Comparison of ENCODE assay signal across 17 cellular contexts in the genomic region with DNA sequence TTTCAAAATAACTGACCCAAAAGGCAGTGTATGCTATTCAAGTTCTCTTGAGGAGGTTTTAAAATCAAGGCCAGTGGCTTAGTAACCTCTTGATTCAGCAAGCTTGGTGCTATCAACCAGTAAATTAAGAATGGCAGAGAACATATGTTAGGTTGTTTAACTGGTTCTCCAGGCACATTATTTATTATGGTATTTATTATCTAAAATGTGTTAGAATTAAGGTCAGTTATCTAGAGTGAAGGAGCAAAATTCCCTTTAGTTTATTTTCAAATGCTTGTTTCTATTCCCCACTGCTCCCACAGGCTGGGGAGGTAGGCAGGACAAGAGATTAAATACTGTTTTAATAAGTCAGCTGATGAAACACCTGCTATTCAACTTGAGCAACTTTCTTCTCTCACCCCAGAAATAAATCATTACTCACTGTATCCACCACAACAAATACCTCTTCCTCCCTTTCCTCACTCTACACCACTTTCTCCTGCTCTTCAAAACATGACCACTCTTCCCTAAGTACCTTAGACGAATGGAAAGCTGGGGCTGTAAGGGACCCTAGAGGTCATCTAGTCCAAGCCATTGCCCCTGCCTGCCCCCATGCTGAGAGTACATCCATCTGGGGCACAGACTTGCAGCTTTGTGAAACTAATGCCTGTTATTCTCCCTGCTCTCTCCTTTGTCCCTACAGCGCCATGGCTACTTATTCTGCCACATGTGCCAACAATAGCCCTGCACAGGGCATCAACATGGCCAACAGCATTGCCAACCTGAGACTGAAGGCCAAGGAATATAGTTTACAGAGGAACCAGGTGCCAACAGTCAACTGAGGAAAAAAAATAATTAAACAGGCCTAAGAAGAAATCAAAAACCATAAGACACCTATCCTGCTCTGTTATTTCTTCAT.
"Had no signal": no experiment of that assay in that cellular context is flagged by ENCODE, and none has a peak within 500 bp of the region (broad histone marks: within the 10 kb centered on the region; RNA-seq: fewer than 3 reads in every experiment).

No MANE protein-coding gene starts in this region.

- H3K4me3 ChIP-seq: cardiac muscle cell, coronary artery, gastroesophageal sphincter, hepatocyte, prostate gland, thyroid gland, vagina had no signal

- ATAC-seq: activated CD8-positive, alpha-beta T cell treated with anti-CD3 and anti-CD28 coated beads for 36 hours; gastroesophageal sphincter; natural killer cell treated with Interleukin-12 subunit alpha and Interleukin-12 subunit beta and Interleukin-15 and Interleukin-18, amount 100 ng/mL, for 72 hours; T-cell had no signal

- H3K4me1 ChIP-seq: gastroesophageal sphincter, prostate gland, thyroid gland had no signal

- H3K27me3 ChIP-seq: cardiac muscle cell, gastroesophageal sphincter, hepatocyte, thyroid gland, vagina had no signal

- H3K36me3 ChIP-seq: cardiac muscle cell, prostate gland, thyroid gland had no signal

- H2AFZ ChIP-seq: hepatocyte had no signal

- H3K9me3 ChIP-seq: gastroesophageal sphincter, prostate gland, thyroid gland, vagina had no signal

- H3K4me2 ChIP-seq: hepatocyte had no signal

- H3K27ac ChIP-seq: cardiac muscle cell, gastroesophageal sphincter, hepatocyte, prostate gland, thyroid gland had no signal

- DNase-seq: activated CD4-positive, alpha-beta T cell treated with anti-CD3 and anti-CD28 coated beads for 4 hours; activated CD8-positive, alpha-beta memory T cell treated with anti-CD3 and anti-CD28 coated beads, Interleukin-2, amount 50 U/mL, for 4 hours; activated CD8-positive, alpha-beta T cell treated with anti-CD3 and anti-CD28 coated beads for 36 hours; activated naive CD4-positive, alpha-beta T cell; effector CD8-positive, alpha-beta T cell; occipital lobe; stimulated activated CD4-positive, alpha-beta T cell treated with anti-CD3 and anti-CD28 coated beads, Interleukin-15, amount 100 ng/mL, for 24 hours; stimulated activated CD4-positive, alpha-beta T cell treated with anti-CD3 and anti-CD28 coated beads, Interleukin-4, amount 100 ng/mL, for 4 hours; T-cell; thyroid gland had no signal
